In the genomic region with DNA sequence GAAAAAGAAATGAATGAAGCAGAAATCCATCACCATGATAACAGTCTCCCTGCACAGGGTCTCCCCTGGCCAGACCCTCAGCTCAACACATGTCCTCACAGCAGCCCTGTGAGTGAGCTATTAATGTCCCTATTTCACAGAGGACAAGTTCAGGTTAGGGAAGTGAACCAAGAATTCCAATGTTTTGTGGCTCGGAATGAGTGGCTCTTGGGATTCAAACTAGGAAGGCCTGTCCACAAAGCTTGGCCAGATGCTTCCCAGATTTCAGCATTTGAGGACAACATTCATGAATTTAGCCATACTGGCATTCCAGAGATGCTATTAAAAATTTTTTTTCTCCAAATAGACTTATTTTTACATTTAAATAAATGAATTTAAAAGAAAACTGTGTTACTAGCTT, we compare ENCODE assay signal across 1 cellular context. TPM values are rescaled to one million over a fixed set of nuclear protein-coding genes. Genes with fewer than 3 reads are reported as not detected.
"Had no signal": no experiment of that assay in that cellular context is flagged by ENCODE, and none has a peak within 500 bp of the region (broad histone marks: within the 10 kb centered on the region; RNA-seq: fewer than 3 reads in every experiment).

No MANE protein-coding gene starts in this region.

RNA-seq across cellular contexts. Expression of a gene that starts 38.1 kb away (rescaled TPM):
- total RNA-seq: NCI-H460 had no signal
